In genomic region chrX:42094208-42094607, GRCh38 we compare ENCODE assay signal across 10 cellular contexts.
DNase-seq lines count a peak whose midpoint lies in the region; ATAC-seq and TF ChIP-seq lines count a peak whose summit lies in the region.
"Had no signal": no experiment of that assay in that cellular context is flagged by ENCODE, and none has a peak within 500 bp of the region (broad histone marks: within the 10 kb centered on the region; RNA-seq: fewer than 3 reads in every experiment).

No MANE protein-coding gene starts in this region.

- DNase-seq in WTC11 (ENCODE audit: low spot score) (no peak), mesothelial cell of epicardium (ENCODE audit: low spot score in 2 of 2, unreplicated experiment in 2 of 2) (no peak), GOT3 (lab: John Stamatoyannopoulos, UW) (no peak), C1 segment of cervical spinal cord (lab: John Stamatoyannopoulos, UW) (no peak)
- DNase-seq: activated gamma-delta T cell treated with Interleukin-2 at 50 U/mL for 16 hours, retina had no signal

- peak overlapping the region; percentile 80 for H3K27ac Mint-ChIP-seq in WTC11
- peak overlapping the region; percentile 67 for H3K27ac Mint-ChIP-seq in mesothelial cell of epicardium

- CTCF ChIA-PET in WTC11 (lab: Charles Lee), result no interaction called here

- H3K9me3 Mint-ChIP-seq in WTC11 (no peaks in the 10 kb centered on the region), mesothelial cell of epicardium (peaks cover 18% of the 10 kb centered on the region)

- H3K4me3 Mint-ChIP-seq in WTC11 (no peak overlapping the region), mesothelial cell of epicardium (no peak overlapping the region)

- TF ChIP-seq CTCF in WTC11 (IDR thresholded peaks at IDR 0.05), result no peak
- TF ChIP-seq CTCF in mesothelial cell of epicardium (IDR thresholded peaks at IDR 0.05; ENCODE audit: unreplicated experiment), result no peak

- H3K36me3 Mint-ChIP-seq in WTC11, result no peaks in the 10 kb centered on the region
- H3K36me3 Mint-ChIP-seq in mesothelial cell of epicardium, result no peaks in the 10 kb centered on the region

- POLR2A ChIA-PET in WTC11 (lab: Charles Lee), result no interaction called here

- H3K27me3 Mint-ChIP-seq in WTC11 (ENCODE audit: low read depth) (no peaks in the 10 kb centered on the region), mesothelial cell of epicardium (ENCODE audit: low read depth) (no peaks in the 10 kb centered on the region)

- H3K4me1 Mint-ChIP-seq in WTC11 (peaks cover 68% of the 10 kb centered on the region), mesothelial cell of epicardium (peaks cover 17% of the 10 kb centered on the region)

- peak; percentile 19 for ATAC-seq in GM18508 (IDR thresholded peaks at IDR 0.05; ENCODE audit: insufficient read depth, unreplicated experiment)
- ATAC-seq in HG03280 (IDR thresholded peaks at IDR 0.05; ENCODE audit: unreplicated experiment), result peak; percentile 35
- no peak for ATAC-seq in WTC11
- ATAC-seq in HG03095 (IDR thresholded peaks at IDR 0.05; ENCODE audit: unreplicated experiment), result no peak
- ATAC-seq in HG03175 (IDR thresholded peaks at IDR 0.05; ENCODE audit: unreplicated experiment), result no peak

TF ChIP-seq in WTC11, 78 proteins besides CTCF, POLR2A, EP300 and RAD21:
- TF ChIP-seq ZNF232 (CRISPR knock-in tag; IDR thresholded peaks at IDR 0.05), result no peak

Comparison
In these comparisons a context has a peak if more than half of its experiments do, and no peak if none do; other contexts are left out.
1. ATAC-seq: peak in GM18508 (single experiment) and HG03280 (single experiment); none in WTC11 (single experiment), HG03095 (single experiment) and HG03175 (single experiment).